In the genomic region with DNA sequence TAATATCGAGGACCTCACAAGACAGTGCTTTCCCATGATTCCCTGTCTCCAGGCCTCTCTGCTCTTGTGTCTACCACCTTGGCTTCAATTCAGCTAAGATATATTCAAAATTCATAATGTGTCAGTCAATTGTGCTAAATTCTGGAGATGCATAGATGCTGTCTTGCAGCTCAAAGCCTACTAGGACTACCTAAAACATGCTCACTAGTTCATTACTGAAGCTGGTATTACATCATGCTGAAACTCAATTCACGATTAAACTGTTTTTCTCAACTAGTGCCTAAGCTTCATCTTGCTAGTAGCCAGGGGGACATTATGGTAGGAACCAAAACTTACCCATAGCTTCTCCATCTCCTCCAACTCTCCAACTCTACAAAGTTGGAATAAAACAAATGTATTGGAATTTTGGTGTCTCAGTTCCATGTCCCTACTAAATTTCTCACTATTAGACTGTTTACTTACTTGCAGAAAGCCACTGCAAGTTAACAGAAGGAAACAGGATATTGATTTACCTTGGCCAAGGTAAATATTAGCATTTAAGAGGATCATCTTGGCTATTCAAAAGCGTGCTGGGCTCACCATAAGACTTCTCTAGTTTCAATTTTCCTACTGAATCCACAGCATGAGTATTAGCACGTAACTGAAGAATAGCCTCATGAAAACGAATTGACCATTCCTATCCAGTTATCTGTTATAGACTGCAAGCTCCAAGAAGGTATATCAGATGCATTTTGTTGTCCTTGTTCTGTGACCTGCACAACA, we compare ENCODE assay signal across 20 cellular contexts. TPM values are rescaled to one million over a fixed set of nuclear protein-coding genes. Genes with fewer than 3 reads are reported as not detected.
DNase-seq lines count a peak whose midpoint lies in the region; ATAC-seq and TF ChIP-seq lines count a peak whose summit lies in the region.
"Had no signal": no experiment of that assay in that cellular context is flagged by ENCODE, and none has a peak within 500 bp of the region (broad histone marks: within the 10 kb centered on the region; RNA-seq: fewer than 3 reads in every experiment).

No MANE protein-coding gene starts in this region.

- no peak for TF ChIP-seq RAD21 in IMR-90 (IDR thresholded peaks at IDR 0.05; ENCODE audit: low read length)

- peaks cover 42 to 84% of the 10 kb centered on the region in 2 experiments for H3K79me1 ChIP-seq in IMR-90 (ENCODE audit: low read depth in 1 of 2, low read length in 2 of 2)
- H3K79me1 ChIP-seq in mesendoderm (ENCODE audit: low read length): peaks cover 33% of the 10 kb centered on the region

- H3K27ac ChIP-seq in IMR-90 (ENCODE audit: insufficient read depth, low read length) (no peak overlapping the region), mesendoderm (ENCODE audit: low read depth, low read length) (no peak overlapping the region)
- H3K27ac ChIP-seq: gastrocnemius medialis, spleen had no signal

- peaks cover 63% of the 10 kb centered on the region for H4K20me1 ChIP-seq in IMR-90 (ENCODE audit: insufficient read depth, low read length)

- intact Hi-C loops in IMR-90 (cut with micrococcal nuclease): no loop called here

- dilution Hi-C loops in IMR-90 (cut with HindIII; ENCODE audit: low sequenced_read_pairs, unreplicated experiment): no loop called here

- no peak overlapping the region for H4K91ac ChIP-seq in IMR-90 (ENCODE audit: insufficient read depth, low read depth, low read length)

- no peak overlapping the region; the same call in 1 of the 2 replicates for H4K5ac ChIP-seq in IMR-90 (ENCODE audit: low read depth, low read length)
- no peak overlapping the region for H4K5ac ChIP-seq in mesendoderm (ENCODE audit: low read length)

- DNase-seq in IMR-90 (no peak), mesendoderm (no peak), amniotic stem cell (lab: John Stamatoyannopoulos, UW) (no peak), NCI-H2227 treated with DMSO at 0.1 percent for 48 hours (lab: John Stamatoyannopoulos, UW) (no peak)
- DNase-seq in stimulated activated CD4-positive, alpha-beta T cell treated with anti-CD3 and anti-CD28 coated beads, Interleukin-4, amount 100 ng/mL, for 24 hours: no peak
- DNase-seq: activated CD4-positive, alpha-beta T cell treated with anti-CD3 and anti-CD28 coated beads for 48 hours; activated gamma-delta T cell treated with Interleukin-2 at 50 U/mL for 16 hours; activated T-cell treated with anti-CD3 and anti-CD28 coated beads, Interleukin-2, amount 50 U/mL, for 1 hour; CD4-positive, alpha-beta memory T cell; DMS 273 treated with DMSO at 0.1 percent for 48 hours; gastrocnemius medialis; MG63; naive thymus-derived CD8-positive, alpha-beta T cell; NCI-H1105 treated with DMSO at 0.1 percent for 48 hours; NCI-H510A; nucleus accumbens; Right ventricle myocardium superior; spleen had no signal

- no peak for TF ChIP-seq POLR2A in IMR-90 (IDR thresholded peaks at IDR 0.05; ENCODE audit: low read depth, low read length)

- H2AK5ac ChIP-seq in IMR-90 (ENCODE audit: low read depth, low read length): 0 out of 2 replicates have a peak overlapping the region, but pooled peaks have one; percentile 8
- no peak overlapping the region for H2AK5ac ChIP-seq in mesendoderm (ENCODE audit: low read length)

- H3K27me3 Mint-ChIP-seq in activated T-helper 17 cell treated with anti-CD3 and anti-CD28 coated beads, Interleukin-2, amount 50 U/mL, for 72 hours: no peaks in the 10 kb centered on the region
- H3K27me3 Mint-ChIP-seq: CD4-positive, alpha-beta memory T cell; naive thymus-derived CD8-positive, alpha-beta T cell had no signal

- no peak overlapping the region for H2BK120ac ChIP-seq in IMR-90 (ENCODE audit: low read depth, low read length)
- H2BK120ac ChIP-seq in mesendoderm (ENCODE audit: low read depth, low read length): no peak overlapping the region

- H3K9me3 ChIP-seq in IMR-90 (ENCODE audit: control insufficient read depth, insufficient read depth, low read length): no peaks in the 10 kb centered on the region
- H3K9me3 ChIP-seq: gastrocnemius medialis, MG63, spleen had no signal

- no peak overlapping the region for H3K14ac ChIP-seq in IMR-90 (replicated peaks; ENCODE audit: low read depth, low read length)

- H3K36me3 Mint-ChIP-seq in activated T-helper 17 cell treated with anti-CD3 and anti-CD28 coated beads, Interleukin-2, amount 50 U/mL, for 72 hours (ENCODE audit: low read depth): no peaks in the 10 kb centered on the region

- no peak overlapping the region for H2BK15ac ChIP-seq in IMR-90 (ENCODE audit: low read depth, low read length)
- H2BK15ac ChIP-seq in mesendoderm (replicated peaks; ENCODE audit: low read depth): no peak overlapping the region

- H3K79me2 ChIP-seq in mesendoderm (ENCODE audit: control insufficient read depth, insufficient read depth, low read length): peaks cover 32% of the 10 kb centered on the region

- H2BK5ac ChIP-seq in IMR-90 (ENCODE audit: low read depth, low read length, poor library complexity, severe bottlenecking): no peak overlapping the region
- no peak overlapping the region for H2BK5ac ChIP-seq in mesendoderm (ENCODE audit: low read length)

- WGBS in IMR-90 (ENCODE audit: extremely low coverage in 2 of 2, insufficient read length in 1 of 2), 2 experiments: no CpG with 5 or more reads among the region's 5 CpGs
- WGBS in mesendoderm (ENCODE audit: extremely low coverage, insufficient coverage, low lambda C conversion rate): no CpG with 5 or more reads among the region's 5 CpGs

- H2BK20ac ChIP-seq in IMR-90 (ENCODE audit: low read depth, low read length): no peak overlapping the region

- no peak for TF ChIP-seq CTCF in IMR-90 (conservative IDR thresholded peaks at IDR 0.05; ENCODE audit: low read depth, low read length)

- H2AFZ ChIP-seq in IMR-90 (replicated peaks; ENCODE audit: low read length, poor library complexity): no peak overlapping the region

- CTCF ChIA-PET in IMR-90 (lab: Yijun Ruan, JAX): no interaction called here

- H3K23ac ChIP-seq in IMR-90 (ENCODE audit: low read depth, low read length) (no peak overlapping the region), mesendoderm (ENCODE audit: low read length) (peak overlapping the region; percentile 37)

- no peak overlapping the region for H3K56ac ChIP-seq in IMR-90 (ENCODE audit: extremely low read depth, insufficient read depth, low read length)
- no peak overlapping the region for H3K56ac ChIP-seq in mesendoderm (ENCODE audit: low read length)

- H3K4me3 Mint-ChIP-seq in activated T-helper 17 cell treated with anti-CD3 and anti-CD28 coated beads, Interleukin-2, amount 50 U/mL, for 72 hours: no peak overlapping the region
- H3K4me3 Mint-ChIP-seq: CD4-positive, alpha-beta memory T cell; naive thymus-derived CD8-positive, alpha-beta T cell had no signal

- H3K36me3 ChIP-seq in IMR-90 (ENCODE audit: control insufficient read depth, insufficient read depth, low read length) (peaks cover 3% of the 10 kb centered on the region), mesendoderm (ENCODE audit: control insufficient read depth, insufficient read depth, low read length) (no peaks in the 10 kb centered on the region)
- H3K36me3 ChIP-seq: gastrocnemius medialis, MG63, spleen had no signal

- in situ Hi-C loops in IMR-90 (cut with MboI; ENCODE audit: low sequenced_read_pairs): no loop called here

- H3K9me1 ChIP-seq in IMR-90 (ENCODE audit: insufficient read depth, low read length): peaks cover 15% of the 10 kb centered on the region

- no peak overlapping the region for H2AK9ac ChIP-seq in IMR-90 (replicated peaks; ENCODE audit: low read depth, low read length, poor library complexity)

- no TSS peak for BruUV-seq in IMR-90 (replicated peaks; lab: Mats Ljungman, UMichigan)

- H3K4me3 ChIP-seq in IMR-90 (ENCODE audit: insufficient read depth, low read depth, low read length) (no peak overlapping the region), mesendoderm (ENCODE audit: low read length) (no peak overlapping the region)
- H3K4me3 ChIP-seq: gastrocnemius medialis, MG63, spleen had no signal

- peaks cover 26% of the 10 kb centered on the region for H3K4me1 Mint-ChIP-seq in activated T-helper 17 cell treated with anti-CD3 and anti-CD28 coated beads, Interleukin-2, amount 50 U/mL, for 72 hours

- no peaks in the 10 kb centered on the region for H3K9me3 Mint-ChIP-seq in activated T-helper 17 cell treated with anti-CD3 and anti-CD28 coated beads, Interleukin-2, amount 50 U/mL, for 72 hours
- H3K9me3 Mint-ChIP-seq: CD4-positive, alpha-beta memory T cell; naive thymus-derived CD8-positive, alpha-beta T cell had no signal

- POLR2A ChIA-PET in IMR-90 (lab: Charles Lee; ENCODE audit: unreplicated experiment): no interaction called here

- H3K4ac ChIP-seq in IMR-90 (ENCODE audit: low read depth, low read length) (no peak overlapping the region), mesendoderm (ENCODE audit: low read depth, low read length) (no peak overlapping the region)

- H3K27me3 ChIP-seq in IMR-90 (ENCODE audit: control insufficient read depth, insufficient read depth, low read length) (no peaks in the 10 kb centered on the region), mesendoderm (ENCODE audit: insufficient read depth, low read length, poor library complexity) (no peaks in the 10 kb centered on the region)
- H3K27me3 ChIP-seq: gastrocnemius medialis, MG63, spleen had no signal

- H3K9ac ChIP-seq in IMR-90 (ENCODE audit: low read depth, low read length): no peak overlapping the region
- H3K9ac ChIP-seq in mesendoderm (ENCODE audit: low read length): no peak overlapping the region

- H3K4me2 ChIP-seq in IMR-90 (ENCODE audit: low read depth, low read length) (no peak overlapping the region), mesendoderm (ENCODE audit: low read length) (no peak overlapping the region)

- ATAC-seq in IMR-90 (ENCODE audit: low read depth) (no peak), GM21786 (IDR thresholded peaks at IDR 0.05; ENCODE audit: unreplicated experiment) (no peak)
- ATAC-seq in activated T-helper 17 cell treated with anti-CD3 and anti-CD28 coated beads, Interleukin-2, amount 50 U/mL, for 72 hours (replicated peaks): no peak
- ATAC-seq: naive thymus-derived CD8-positive, alpha-beta T cell had no signal

- peak overlapping the region; percentile 12; the same call in 1 of the 2 replicates for H3K18ac ChIP-seq in IMR-90 (ENCODE audit: low read depth, low read length)
- no peak overlapping the region for H3K18ac ChIP-seq in mesendoderm (ENCODE audit: low read length)

- H3K27ac Mint-ChIP-seq in activated T-helper 17 cell treated with anti-CD3 and anti-CD28 coated beads, Interleukin-2, amount 50 U/mL, for 72 hours: peak overlapping the region; percentile 28

- H4K8ac ChIP-seq in IMR-90 (ENCODE audit: low read depth in 2 of 2, low read length in 2 of 2) (no peak overlapping the region), mesendoderm (ENCODE audit: low read depth, low read length) (no peak overlapping the region)

- H3K4me1 ChIP-seq in IMR-90 (ENCODE audit: control insufficient read depth, insufficient read depth, low read length) (peaks cover 14% of the 10 kb centered on the region), mesendoderm (ENCODE audit: control insufficient read depth, low read depth, low read length) (peaks cover 7% of the 10 kb centered on the region)

RNA-seq across cellular contexts. Expression of a gene that starts 53.6 kb away (rescaled TPM):
- total RNA-seq in IMR-90 (2012; rRNA removed): 35.8 and 42.3 TPM in 2 replicates
- 57.9 and 65.1 TPM in 2 replicates for polyA plus RNA-seq in IMR-90 (2012; rRNA removed)
- polyA plus RNA-seq in IMR-90 (2012; cell fraction: cytosol; rRNA removed): 31.6 and 44.4 TPM in 2 replicates
- polyA plus RNA-seq in IMR-90 (2012; cell fraction: nucleus; rRNA removed; ENCODE audit: low replicate concordance): 38.6 and 56.6 TPM in 2 replicates
- 10 to 100 TPM; 26.0 to 38.4 TPM for total RNA-seq in activated T-helper 17 cell treated with anti-CD3 and anti-CD28 coated beads, Interleukin-2, amount 50 U/mL, for 72 hours
- polyA plus RNA-seq in mesendoderm (2013, experiment 1 of 2): 32.4 TPM
- 30.3 TPM for polyA plus RNA-seq in mesendoderm (2013, experiment 2 of 2)
